Comparison of ENCODE assay signal across 29 cellular contexts in the genomic region with DNA sequence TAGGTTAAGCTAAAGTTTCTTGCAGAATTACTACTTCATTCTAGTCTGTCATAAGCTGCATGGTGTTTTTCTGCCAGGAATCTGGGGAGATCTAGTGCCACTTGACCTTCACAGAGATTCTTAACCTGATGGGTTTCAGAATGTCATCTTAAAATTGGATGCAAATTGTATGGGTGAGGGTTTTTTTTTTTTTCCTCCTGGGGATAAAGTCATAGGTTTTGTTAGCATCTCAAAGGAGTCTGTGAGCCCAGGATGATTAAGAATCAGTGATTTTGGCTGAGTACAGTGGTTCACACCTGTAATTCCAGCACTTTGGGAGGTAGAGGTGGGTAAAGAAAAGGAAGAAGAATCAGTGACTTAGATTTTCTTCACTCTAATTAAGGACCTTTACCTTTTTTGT. TPM values are rescaled to one million over a fixed set of nuclear protein-coding genes. Genes with fewer than 3 reads are reported as not detected.
"Had no signal": no experiment of that assay in that cellular context is flagged by ENCODE, and none has a peak within 500 bp of the region (broad histone marks: within the 10 kb centered on the region; RNA-seq: fewer than 3 reads in every experiment).

No MANE protein-coding gene starts in this region.

- H3K36me3 Mint-ChIP-seq: natural killer cell had no signal

- H3K36me3 ChIP-seq: neural progenitor cell, ovary, right lobe of liver, sigmoid colon, suprapubic skin, tibial artery, transverse colon, vagina had no signal

- H3K4me3 Mint-ChIP-seq: naive thymus-derived CD4-positive, alpha-beta T cell; natural killer cell; nephron; neural progenitor cell; stimulated activated naive CD8-positive, alpha-beta T cell treated with anti-CD3 and anti-CD28 coated beads, Interleukin-15, amount 100 ng/mL, for 72 hours had no signal

- H3K9me3 ChIP-seq: ovary, psoas muscle, right lobe of liver, sigmoid colon, suprapubic skin, testis, tibial artery, transverse colon, upper lobe of left lung, vagina had no signal

- ATAC-seq: naive thymus-derived CD4-positive, alpha-beta T cell; natural killer cell; psoas muscle; right cardiac atrium; right lobe of liver; stimulated activated naive CD8-positive, alpha-beta T cell treated with anti-CD3 and anti-CD28 coated beads, Interleukin-15, amount 100 ng/mL, for 72 hours; stimulated activated naive CD8-positive, alpha-beta T cell treated with anti-CD3 and anti-CD28 coated beads, Interleukin-15, Interleukin-2, amounts not matched to agents 100 U/mL and 50 U/mL, for 24 hours had no signal

- H3K27me3 ChIP-seq: neural progenitor cell, ovary, right lobe of liver, sigmoid colon, suprapubic skin, testis, tibial artery, transverse colon, upper lobe of left lung, vagina had no signal

- H3K27ac ChIP-seq: neural progenitor cell, ovary, parathyroid adenoma, psoas muscle, right lobe of liver, sigmoid colon, suprapubic skin, testis, tibial artery, transverse colon, upper lobe of left lung, vagina had no signal

- H3K4me3 ChIP-seq: neural progenitor cell, ovary, psoas muscle, right lobe of liver, sigmoid colon, suprapubic skin, testis, tibial artery, transverse colon, upper lobe of left lung, vagina had no signal

- H3K4me1 ChIP-seq: parathyroid adenoma, psoas muscle, right lobe of liver, sigmoid colon, suprapubic skin, testis, tibial artery, transverse colon, upper lobe of left lung, vagina had no signal

- H3K9me3 Mint-ChIP-seq: naive thymus-derived CD4-positive, alpha-beta T cell; natural killer cell; nephron; neural progenitor cell; stimulated activated naive CD8-positive, alpha-beta T cell treated with anti-CD3 and anti-CD28 coated beads, Interleukin-15, amount 100 ng/mL, for 72 hours had no signal

- H3K4me2 ChIP-seq: neural progenitor cell had no signal

- H3K79me2 ChIP-seq: parathyroid adenoma had no signal

- H2AFZ ChIP-seq: neural progenitor cell, parathyroid adenoma had no signal

- H3K27ac Mint-ChIP-seq: naive thymus-derived CD4-positive, alpha-beta T cell; natural killer cell; nephron; neural progenitor cell; progenitor cell of endocrine pancreas; stimulated activated naive CD8-positive, alpha-beta T cell treated with anti-CD3 and anti-CD28 coated beads, Interleukin-15, amount 100 ng/mL, for 72 hours had no signal

- H3K4me1 Mint-ChIP-seq: naive thymus-derived CD4-positive, alpha-beta T cell; natural killer cell; stimulated activated naive CD8-positive, alpha-beta T cell treated with anti-CD3 and anti-CD28 coated beads, Interleukin-15, amount 100 ng/mL, for 72 hours had no signal

- H3K9ac ChIP-seq: neural progenitor cell, parathyroid adenoma had no signal

- DNase-seq: naive thymus-derived CD4-positive, alpha-beta T cell; natural killer cell; occipital lobe; ovary; posterior cingulate gyrus; psoas muscle; right cardiac atrium; right lobe of liver; sigmoid colon; small intestine; stimulated activated CD4-positive, alpha-beta T cell treated with anti-CD3 and anti-CD28 coated beads, Interleukin-15, amount 100 ng/mL, for 24 hours; stimulated activated CD4-positive, alpha-beta T cell treated with anti-CD3 and anti-CD28 coated beads, Interleukin-2, amount 100 ng/mL, for 24 hours; stimulated activated CD4-positive, alpha-beta T cell treated with anti-CD3 and anti-CD28 coated beads, Interleukin-2, amount 100 ng/mL, for 48 hours; stimulated activated CD4-positive, alpha-beta T cell treated with anti-CD3 and anti-CD28 coated beads, Interleukin-4, amount 100 ng/mL, for 24 hours; stimulated activated CD8-positive, alpha-beta memory T cell treated with anti-CD3 and anti-CD28 coated beads, Interleukin-4, amount 100 ng/mL, for 48 hours; stimulated activated naive CD4-positive, alpha-beta T cell; stimulated activated naive CD8-positive, alpha-beta T cell treated with anti-CD3 and anti-CD28 coated beads, Interleukin-15, amount 100 ng/mL, for 72 hours; stimulated activated naive CD8-positive, alpha-beta T cell treated with anti-CD3 and anti-CD28 coated beads, Interleukin-15, Interleukin-2, amounts not matched to agents 100 U/mL and 50 U/mL, for 24 hours; substantia nigra; testis; tibial artery; transverse colon; upper lobe of left lung had no signal

RNA-seq across cellular contexts. Expression of a gene that starts 51.2 kb away (rescaled TPM):
- total RNA-seq: vagina had no signal
